Comparison of ENCODE assay signal across 12 cellular contexts in genomic region chr2:97745474-97746172, GRCh38. TPM values are rescaled to one million over a fixed set of nuclear protein-coding genes. Genes with fewer than 3 reads are reported as not detected.
DNase-seq lines count a peak whose midpoint lies in the region; ATAC-seq, FAIRE-seq and TF ChIP-seq lines count a peak whose summit lies in the region.
"Had no signal": no experiment of that assay in that cellular context is flagged by ENCODE, and none has a peak within 500 bp of the region (broad histone marks: within the 10 kb centered on the region; RNA-seq: fewer than 3 reads in every experiment).

No MANE protein-coding gene starts in this region.

- CTCF ChIA-PET in HepG2 (lab: Yijun Ruan, JAX; ENCODE audit: low intra/inter-chr PET ratio, low total read pairs) = no interaction called here

- no peaks in the 10 kb centered on the region for H3K27me3 ChIP-seq in right lobe of liver
- no peaks in the 10 kb centered on the region for H3K27me3 ChIP-seq in HepG2 (ENCODE audit: control insufficient read depth in 1 of 2, insufficient read depth in 2 of 2, low read length in 2 of 2)
- H3K27me3 ChIP-seq in right cardiac atrium (ENCODE audit: control insufficient read depth, insufficient read depth) = no peaks in the 10 kb centered on the region
- H3K27me3 ChIP-seq: BE2C, Peyer's patch, suprapubic skin had no signal

- TF ChIP-seq POLR2A in right lobe of liver (IDR thresholded peaks at IDR 0.05) = no peak
- TF ChIP-seq POLR2A in HepG2 (IDR thresholded peaks at IDR 0.05; ENCODE audit: insufficient read depth in 1 of 2, low read depth in 2 of 2, low read length in 2 of 2) = no peak

- no peak for FAIRE-seq in HepG2 (lab: Jason Lieb, UNC)

- H3K27ac Mint-ChIP-seq in chondrocyte (ENCODE audit: unreplicated experiment) = no peak overlapping the region

- no peak for DNase-seq in right lobe of liver
- no peak for DNase-seq in HepG2 (ENCODE audit: low spot score)
- DNase-seq in activated CD4-positive, alpha-beta T cell treated with anti-CD3 and anti-CD28 coated beads, Interleukin-2, amount 50 U/mL, for 1 hour = peak; percentile 24
- peak in 1 of 2 donors; percentile 31 for DNase-seq in left colon
- DNase-seq in AML-193 (lab: John Stamatoyannopoulos, UW) = no peak
- no peak for DNase-seq in chondrocyte (ENCODE audit: low spot score)
- no peak for DNase-seq in right cardiac atrium
- DNase-seq: anterior cingulate cortex, BE2C had no signal

- no peak overlapping the region for H3K4me3 ChIP-seq in right lobe of liver
- H3K4me3 ChIP-seq in HepG2 (replicated peaks in 1 of 3; ENCODE audit: insufficient read depth in 1 of 3, low read depth in 2 of 3, low read length in 3 of 3) = no peak overlapping the region
- no peak overlapping the region for H3K4me3 ChIP-seq in right cardiac atrium (ENCODE audit: low read length)
- H3K4me3 ChIP-seq: Peyer's patch, suprapubic skin had no signal

- no peak for TF ChIP-seq EP300 in HepG2 (IDR thresholded peaks at IDR 0.05; ENCODE audit: low read depth in 2 of 2, low read length in 2 of 2)
- TF ChIP-seq EP300 in HepG2 (CRISPR knock-in tag; IDR thresholded peaks at IDR 0.05; ENCODE audit: borderline replicate concordance) = no peak

- H3K36me3 ChIP-seq in right lobe of liver (no peaks in the 10 kb centered on the region), HepG2 (replicated peaks in 1 of 2; ENCODE audit: control insufficient read depth in 1 of 2, insufficient read depth in 2 of 2, low read length in 2 of 2) (no peaks in the 10 kb centered on the region)
- H3K36me3 ChIP-seq: BE2C had no signal

- no peaks in the 10 kb centered on the region for H3K9me3 Mint-ChIP-seq in chondrocyte (ENCODE audit: low read depth)

- no peaks in the 10 kb centered on the region for H4K20me1 ChIP-seq in HepG2 (ENCODE audit: insufficient read depth, low read length)

- intact Hi-C loops in right lobe of liver (cut with DNase I) = no loop called here
- intact Hi-C loops in HepG2 (cut with micrococcal nuclease; ENCODE audit: unreplicated experiment) = loop anchor here (5.0 kb wide), 1 partner anchor 43 kb away; no protein-coding TSS in a partner anchor
- intact Hi-C loops in left colon (cut with DNase I, micrococcal nuclease) = no loop called here
- intact Hi-C loops in right cardiac atrium (cut with DNase I) = no loop called here

- H3K9ac ChIP-seq in HepG2 (ENCODE audit: insufficient read depth, low read depth, low read length) = no peak overlapping the region

- no peaks in the 10 kb centered on the region for H3K27me3 Mint-ChIP-seq in chondrocyte (ENCODE audit: low read depth)

- H3K36me3 Mint-ChIP-seq in chondrocyte (ENCODE audit: low read depth) = peaks cover 17% of the 10 kb centered on the region

- no peaks in the 10 kb centered on the region for H3K79me2 ChIP-seq in HepG2 (ENCODE audit: insufficient read depth, low read length)

- WGBS in right lobe of liver (ENCODE audit: insufficient coverage, low coverage, low lambda C conversion rate, missing lambda C conversion rate) = 69% methylated on average over 10 of the region's 10 CpGs
- WGBS in HepG2 (ENCODE audit: low lambda C conversion rate) = 82% methylated on average over 10 of the region's 10 CpGs
- 64% methylated on average over 10 of the region's 10 CpGs for WGBS in right cardiac atrium

- H3K4me1 ChIP-seq in right lobe of liver (no peaks in the 10 kb centered on the region), HepG2 (ENCODE audit: insufficient read depth, low read length) (peaks cover 30% of the 10 kb centered on the region), right cardiac atrium (ENCODE audit: control insufficient read depth, insufficient read depth, low read length) (peaks cover 9% of the 10 kb centered on the region)
- H3K4me1 ChIP-seq: BE2C had no signal

- in situ Hi-C loops in HepG2 (cut with HindIII; ENCODE audit: extremely low pct_ligation_motif_present, low pct_unique_long_range_greater_than_20kb) = no loop called here

- H3K9me3 ChIP-seq in right lobe of liver (no peaks in the 10 kb centered on the region), HepG2 (ENCODE audit: low read length) (no peaks in the 10 kb centered on the region), right cardiac atrium (ENCODE audit: control insufficient read depth, low read length) (no peaks in the 10 kb centered on the region)
- H3K9me3 ChIP-seq: BE2C, Peyer's patch, suprapubic skin had no signal

- no peak overlapping the region for H3K4me2 ChIP-seq in HepG2 (ENCODE audit: low read depth, low read length)

- no peak for TF ChIP-seq CTCF in right lobe of liver (IDR thresholded peaks at IDR 0.05)
- no peak for TF ChIP-seq CTCF in HepG2 (CRISPR knock-in tag; IDR thresholded peaks at IDR 0.05)
- TF ChIP-seq CTCF in chondrocyte (IDR thresholded peaks at IDR 0.05) = no peak

- POLR2A ChIA-PET in HepG2 (lab: Yijun Ruan, JAX) = no interaction called here

- TF ChIP-seq RAD21 in HepG2 (CRISPR knock-in tag; IDR thresholded peaks at IDR 0.05) = no peak

- no TSS peak for BruUV-seq in HepG2 (replicated peaks; lab: Mats Ljungman, UMichigan)

- no peak overlapping the region for H3K27ac ChIP-seq in right lobe of liver
- no peak overlapping the region for H3K27ac ChIP-seq in HepG2 (ENCODE audit: extremely low read length, insufficient read depth, low read length)
- H3K27ac ChIP-seq in right cardiac atrium (ENCODE audit: low read length) = no peak overlapping the region
- H3K27ac ChIP-seq: suprapubic skin had no signal

- ATAC-seq in right lobe of liver (peak; percentile 27 to 44 (median 39)), HepG2 (no peak), left colon (peak; percentile 72), right cardiac atrium (no peak), GM21528 (IDR thresholded peaks at IDR 0.05; ENCODE audit: low FRiP score, unreplicated experiment) (no peak)

- H3K4me1 Mint-ChIP-seq in chondrocyte (ENCODE audit: low read depth) = peaks cover 3% of the 10 kb centered on the region

- H3K4me3 Mint-ChIP-seq in chondrocyte (ENCODE audit: unreplicated experiment) = no peak overlapping the region

- no peak overlapping the region for H2AFZ ChIP-seq in HepG2 (ENCODE audit: low read length)

TF ChIP-seq in HepG2, 621 proteins besides CTCF, POLR2A, EP300 and RAD21 (continues in another document):
- no peak for TF ChIP-seq HMG20B (CRISPR knock-in tag; conservative IDR thresholded peaks at IDR 0.05)
- TF ChIP-seq PCBP1 (IDR thresholded peaks at IDR 0.05; ENCODE audit: borderline replicate concordance, low read depth, low read length) = no peak
- no peak for TF ChIP-seq ZNF30 (CRISPR knock-in tag; IDR thresholded peaks at IDR 0.05)

RNA-seq across cellular contexts. Expression of gene ZAP70, which starts 32.2 kb away (rescaled TPM):
- total RNA-seq in right lobe of liver (1 to 10 TPM in 4 of 6 experiments, under 1 TPM in 2; 0.74 to 2.1 (median 1.4) TPM), HepG2 (2016; rRNA removed; fragmentation: Illumina TruSeq; extraction: Trizol) (0.18 and 0.51 TPM in 2 replicates), left colon (1 to 10 TPM; 2.8 to 2.9 TPM), chondrocyte (0.37 to 0.41 TPM in 2 of 3 replicates, not detected in the other), right cardiac atrium (1 to 10 TPM in 3 of 4 donors, under 1 TPM in 1; 0.62 to 1.5 (median 1.1) TPM)
- not detected in 2 replicates for total RNA-seq in HepG2 (2016; cell fraction: cytosol; rRNA removed; fragmentation: Illumina TruSeq; extraction: Trizol; ENCODE audit: low read depth)
- total RNA-seq in HepG2 (2016; cell fraction: insoluble cytoplasmic fraction; rRNA removed; fragmentation: Illumina TruSeq; extraction: Trizol) = 0.24 and 0.43 TPM in 2 replicates
- not detected in 2 replicates for total RNA-seq in HepG2 (2016; cell fraction: membrane; rRNA removed; fragmentation: Illumina TruSeq; extraction: Trizol)
- 0.28 and 0.31 TPM in 2 replicates for total RNA-seq in HepG2 (2016; cell fraction: nucleus; rRNA removed; fragmentation: Illumina TruSeq; extraction: Trizol)
- polyA plus RNA-seq in HepG2 (2011; rRNA removed) (4.0 and 7.1 TPM in 2 replicates), right cardiac atrium (1.3 TPM)
- polyA plus RNA-seq in HepG2 (2011; cell fraction: cytosol; rRNA removed) = 2.5 and 3.2 TPM in 2 replicates
- polyA plus RNA-seq in HepG2 (2011; cell fraction: nucleus; rRNA removed) = 64.9 and 67.7 TPM in 2 replicates
- 2.2 and 3.6 TPM in 2 replicates for polyA plus RNA-seq in HepG2 (2012)
- not detected in 2 replicates for polyA plus RNA-seq in HepG2 (2016; cell fraction: cytosol; fragmentation: Illumina TruSeq; extraction: Trizol; ENCODE audit: low read depth)
- 0.27 and 0.57 TPM in 2 replicates for polyA plus RNA-seq in HepG2 (2016; cell fraction: insoluble cytoplasmic fraction; fragmentation: Illumina TruSeq; extraction: Trizol; ENCODE audit: low read depth)
- polyA plus RNA-seq in HepG2 (2016; cell fraction: membrane; fragmentation: Illumina TruSeq; extraction: Trizol; ENCODE audit: low read depth) = not detected in 2 replicates
- 1.00 and 1.1 TPM in 2 replicates for polyA plus RNA-seq in HepG2 (2016; cell fraction: nucleus; fragmentation: Illumina TruSeq; extraction: Trizol; ENCODE audit: insufficient read depth, low read depth)
- polyA minus RNA-seq in HepG2 (2011; rRNA and poly(A)+ RNA removed; ENCODE audit: low replicate concordance) = 5.3 TPM in 1 of 2 replicates, not detected in the other
- 1.5 and 1.6 TPM in 2 replicates for polyA minus RNA-seq in HepG2 (2011; cell fraction: cytosol; rRNA and poly(A)+ RNA removed)
- polyA minus RNA-seq in HepG2 (2011; cell fraction: nucleus; rRNA and poly(A)+ RNA removed) = 5.0 and 5.6 TPM in 2 replicates

Comparison
In these comparisons a context has a peak if more than half of its experiments do, and no peak if none do; other contexts are left out.
1. ATAC-seq: peak in right lobe of liver (4 of 4) and left colon (single experiment); none in HepG2 (single experiment), right cardiac atrium (0 of 2) and GM21528 (single experiment).